ENCODE assay signal across 8 cellular contexts in the genomic region with DNA sequence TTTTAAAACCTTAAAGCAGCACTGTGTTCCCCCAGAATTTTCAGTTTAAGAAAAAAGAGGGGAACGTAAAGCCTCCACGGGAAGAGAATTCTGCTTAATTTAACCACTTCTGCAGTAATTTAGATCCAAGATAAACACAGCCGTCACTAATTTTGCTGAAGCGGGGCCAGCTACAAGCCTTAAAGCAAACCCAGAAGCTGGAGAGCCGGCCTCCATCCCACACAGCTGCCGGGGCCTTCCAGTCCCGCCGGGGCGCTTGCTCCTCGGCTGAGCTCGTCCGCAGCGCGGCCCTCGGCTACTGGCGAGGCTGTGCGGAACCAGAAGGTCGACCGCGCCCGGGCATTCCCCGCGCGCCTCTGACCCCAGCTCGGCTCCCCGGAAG. TPM values are rescaled to one million over a fixed set of nuclear protein-coding genes. Genes with fewer than 3 reads are reported as not detected.
DNase-seq lines count a peak whose midpoint lies in the region; ATAC-seq and TF ChIP-seq lines count a peak whose summit lies in the region.

No MANE protein-coding gene starts in this region.

- no peaks in the 10 kb centered on the region for H3K36me3 ChIP-seq in gastroesophageal sphincter

- TF ChIP-seq POLR2A in gastroesophageal sphincter (IDR thresholded peaks at IDR 0.05): no peak

- no peaks in the 10 kb centered on the region for H3K9me3 Mint-ChIP-seq in activated T-cell treated with anti-CD3 and anti-CD28 coated beads, Interleukin-2, amount 50 U/mL, for 24 hours
- H3K9me3 Mint-ChIP-seq in T-helper 2 cell treated with Interferon-gamma antibody and Interleukin-4, amounts not matched to agents 5 μg/mL and 100 μg/mL, for 36 hours: no peaks in the 10 kb centered on the region

- peak overlapping the region; percentile 74 to 99 for H3K4me3 ChIP-seq in gastroesophageal sphincter

- H3K4me1 ChIP-seq in gastroesophageal sphincter: peaks cover 7 to 61% (median 33%) of the 10 kb centered on the region in 3 donors

- H3K4me1 Mint-ChIP-seq in activated T-cell treated with anti-CD3 and anti-CD28 coated beads, Interleukin-2, amount 50 U/mL, for 24 hours (ENCODE audit: low read depth): peaks cover 59% of the 10 kb centered on the region
- peaks cover 50% of the 10 kb centered on the region for H3K4me1 Mint-ChIP-seq in T-helper 2 cell treated with Interferon-gamma antibody and Interleukin-4, amounts not matched to agents 5 μg/mL and 100 μg/mL, for 36 hours (ENCODE audit: low read depth)

- TF ChIP-seq CTCF in gastroesophageal sphincter (IDR thresholded peaks at IDR 0.05): peak in 1 of 4 experiments; percentile 3

- DNase-seq in activated T-cell treated with anti-CD3 and anti-CD28 coated beads, Interleukin-2, amount 50 U/mL, for 24 hours: no peak
- DNase-seq in activated T-cell treated with anti-CD3 and anti-CD28 coated beads, Interleukin-2, amount 50 U/mL, for 48 hours: no peak
- DNase-seq in T-helper 2 cell treated with Interferon-gamma antibody and Interleukin-4, amounts not matched to agents 5 μg/mL and 100 μg/mL, for 36 hours (ENCODE audit: low spot score): no peak
- DNase-seq in sciatic nerve (ENCODE audit: low spot score) (no peak), T1000 (lab: John Stamatoyannopoulos, UW) (no peak)

- H3K27me3 Mint-ChIP-seq in activated T-cell treated with anti-CD3 and anti-CD28 coated beads, Interleukin-2, amount 50 U/mL, for 24 hours: no peaks in the 10 kb centered on the region
- no peaks in the 10 kb centered on the region for H3K27me3 Mint-ChIP-seq in T-helper 2 cell treated with Interferon-gamma antibody and Interleukin-4, amounts not matched to agents 5 μg/mL and 100 μg/mL, for 36 hours (ENCODE audit: low read depth)

- intact Hi-C loops in sciatic nerve (cut with DNase I): no loop called here

- WGBS in gastroesophageal sphincter (ENCODE audit: low coverage in 1 of 2), 2 donors: 0% methylated on average over 2 of the region's 26 CpGs; no CpG with 5 or more reads in 1 of the 2 donors

- peak overlapping the region; percentile 93 for H3K27ac Mint-ChIP-seq in activated T-cell treated with anti-CD3 and anti-CD28 coated beads, Interleukin-2, amount 50 U/mL, for 24 hours
- H3K27ac Mint-ChIP-seq in T-helper 2 cell treated with Interferon-gamma antibody and Interleukin-4, amounts not matched to agents 5 μg/mL and 100 μg/mL, for 36 hours: peak overlapping the region; percentile 91

- peak overlapping the region; percentile 89 for H3K4me3 Mint-ChIP-seq in activated T-cell treated with anti-CD3 and anti-CD28 coated beads, Interleukin-2, amount 50 U/mL, for 24 hours
- H3K4me3 Mint-ChIP-seq in T-helper 2 cell treated with Interferon-gamma antibody and Interleukin-4, amounts not matched to agents 5 μg/mL and 100 μg/mL, for 36 hours: peak overlapping the region; percentile 92

- H3K36me3 Mint-ChIP-seq in activated T-cell treated with anti-CD3 and anti-CD28 coated beads, Interleukin-2, amount 50 U/mL, for 24 hours (ENCODE audit: low read depth): peaks cover 65% of the 10 kb centered on the region
- peaks cover 24% of the 10 kb centered on the region for H3K36me3 Mint-ChIP-seq in T-helper 2 cell treated with Interferon-gamma antibody and Interleukin-4, amounts not matched to agents 5 μg/mL and 100 μg/mL, for 36 hours (ENCODE audit: low read depth)

- H3K27me3 ChIP-seq in gastroesophageal sphincter: no peaks in the 10 kb centered on the region

- no peak for TF ChIP-seq EP300 in gastroesophageal sphincter (IDR thresholded peaks at IDR 0.05)

- ATAC-seq in gastroesophageal sphincter (peak; percentile 1), sciatic nerve (peak; percentile 3), GM18861 (IDR thresholded peaks at IDR 0.05; ENCODE audit: unreplicated experiment) (no peak), GM18517 (IDR thresholded peaks at IDR 0.05; ENCODE audit: unreplicated experiment) (no peak)

- no peaks in the 10 kb centered on the region for H3K9me3 ChIP-seq in gastroesophageal sphincter

- peak overlapping the region; percentile 90 to 100 (median 100) for H3K27ac ChIP-seq in gastroesophageal sphincter

RNA-seq across cellular contexts. Expression of a gene that starts 1.0 kb away (rescaled TPM):
- total RNA-seq in gastroesophageal sphincter (100 to 1,000 TPM in 3 of 4 donors, 10 to 100 TPM in 1; 97.8 to 189 (median 114) TPM), sciatic nerve (254 TPM)

Comparison
In these comparisons a context has a peak if more than half of its experiments do, and no peak if none do; other contexts are left out.
1. ATAC-seq: peak in gastroesophageal sphincter (single experiment) and sciatic nerve (single experiment); none in GM18861 (single experiment) and GM18517 (single experiment).